ENCODE assay signal across 2 cellular contexts in the genomic region with DNA sequence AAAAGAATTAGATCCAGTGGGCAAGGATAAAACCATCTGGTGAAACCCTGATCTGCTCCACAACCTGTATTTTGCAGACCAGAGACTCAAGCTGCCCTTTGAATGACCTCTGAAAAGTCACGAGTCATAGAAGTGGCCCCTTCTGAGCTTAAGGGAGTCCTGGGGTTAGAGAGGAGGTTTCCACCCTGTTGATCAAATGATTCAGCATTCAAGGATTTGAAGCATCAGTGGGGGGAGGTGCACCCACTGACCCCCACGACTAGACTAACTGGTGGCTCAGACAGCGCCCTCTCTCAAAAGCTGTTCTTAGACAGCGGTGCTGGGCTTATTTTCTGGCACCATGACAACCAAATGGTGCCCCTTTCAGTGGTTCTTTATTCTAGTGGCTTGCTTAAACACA.
TF ChIP-seq lines count a peak whose summit lies in the region.

No MANE protein-coding gene starts in this region.

TF ChIP-seq in A549, 52 proteins besides CTCF, POLR2A, EP300 and RAD21 (continued from another document):
- TF ChIP-seq EHMT2 (IDR thresholded peaks at IDR 0.05; ENCODE audit: low read depth): no peak
- TF ChIP-seq RARB (CRISPR knock-in tag; IDR thresholded peaks at IDR 0.05): peak; percentile 88
- peak; percentile 67 for TF ChIP-seq SMC3 (IDR thresholded peaks at IDR 0.05)
- peak; percentile 71; the same call in 1 of the 2 replicates for TF ChIP-seq FOXS1 (CRISPR knock-in tag; IDR thresholded peaks at IDR 0.05)
- TF ChIP-seq JUNB (IDR thresholded peaks at IDR 0.05): peak; percentile 84
- no peak for TF ChIP-seq TP53 (CRISPR knock-in tag; IDR thresholded peaks at IDR 0.05)
- TF ChIP-seq JUN (IDR thresholded peaks at IDR 0.05): peak; percentile 78 to 84
- TF ChIP-seq, protein P1, sequence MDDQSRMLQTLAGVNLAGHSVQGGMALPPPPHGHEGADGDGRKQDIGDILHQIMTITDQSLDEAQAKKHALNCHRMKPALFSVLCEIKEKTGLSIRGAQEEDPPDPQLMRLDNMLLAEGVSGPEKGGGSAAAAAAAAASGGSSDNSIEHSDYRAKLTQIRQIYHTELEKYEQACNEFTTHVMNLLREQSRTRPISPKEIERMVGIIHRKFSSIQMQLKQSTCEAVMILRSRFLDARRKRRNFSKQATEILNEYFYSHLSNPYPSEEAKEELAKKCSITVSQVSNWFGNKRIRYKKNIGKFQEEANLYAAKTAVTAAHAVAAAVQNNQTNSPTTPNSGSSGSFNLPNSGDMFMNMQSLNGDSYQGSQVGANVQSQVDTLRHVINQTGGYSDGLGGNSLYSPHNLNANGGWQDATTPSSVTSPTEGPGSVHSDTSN (IDR thresholded peaks at IDR 0.05): peak; percentile 81
- TF ChIP-seq NFE2L2 (conservative IDR thresholded peaks at IDR 0.05; ENCODE audit: low read length): peak; percentile 29; the same call in 1 of the 2 replicates
- peak; percentile 79 for TF ChIP-seq MAFK (IDR thresholded peaks at IDR 0.05; ENCODE audit: partially characterized antibody)
- TF ChIP-seq, protein P2, sequence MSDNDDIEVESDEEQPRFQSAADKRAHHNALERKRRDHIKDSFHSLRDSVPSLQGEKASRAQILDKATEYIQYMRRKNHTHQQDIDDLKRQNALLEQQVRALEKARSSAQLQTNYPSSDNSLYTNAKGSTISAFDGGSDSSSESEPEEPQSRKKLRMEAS (IDR thresholded peaks at IDR 0.05): peak; percentile 93
- peak; percentile 79 for TF ChIP-seq FOSL2 (IDR thresholded peaks at IDR 0.05)
- peak; percentile 93 for TF ChIP-seq FOSL2 (CRISPR knock-in tag; IDR thresholded peaks at IDR 0.05)
- peak in 1 of 2 experiments; percentile 76; a peak in 2 of 4 replicates for TF ChIP-seq CEBPB (IDR thresholded peaks at IDR 0.05)

TF ChIP-seq in HCT116, 20 proteins besides CTCF, POLR2A, EP300 and RAD21 (continued from another document):
- TF ChIP-seq, protein P2 (IDR thresholded peaks at IDR 0.05): no peak
